In genomic region chr10:33330543-33331019, GRCh38 we compare ENCODE assay signal across 8 cellular contexts. TPM values are rescaled to one million over a fixed set of nuclear protein-coding genes. Genes with fewer than 3 reads are reported as not detected.
DNase-seq lines count a peak whose midpoint lies in the region; ATAC-seq and TF ChIP-seq lines count a peak whose summit lies in the region.

No MANE protein-coding gene starts in this region.

- 4% methylated on average over 11 of the region's 11 CpGs for WGBS in right lobe of liver (ENCODE audit: insufficient coverage, low coverage, low lambda C conversion rate, missing lambda C conversion rate)

- no peak overlapping the region for H3K4me3 Mint-ChIP-seq in activated CD4-positive, alpha-beta T cell treated with anti-CD3 and anti-CD28 coated beads, Interleukin-2, amount 10 ng/mL, durations not matched to agents 7 days and 5 days
- peak overlapping the region; percentile 96 for H3K4me3 Mint-ChIP-seq in dendritic cell treated with granulocyte-macrophage colony-stimulating factor and Interleukin-4, amounts not matched to agents 40 ng/mL and 50 ng/mL, for 4 days

- no peaks in the 10 kb centered on the region for H3K9me3 ChIP-seq in right lobe of liver

- no peaks in the 10 kb centered on the region for H3K36me3 Mint-ChIP-seq in activated CD4-positive, alpha-beta T cell treated with anti-CD3 and anti-CD28 coated beads, Interleukin-2, amount 10 ng/mL, durations not matched to agents 7 days and 5 days (ENCODE audit: low read depth)
- peaks cover 95% of the 10 kb centered on the region for H3K36me3 Mint-ChIP-seq in dendritic cell treated with granulocyte-macrophage colony-stimulating factor and Interleukin-4, amounts not matched to agents 40 ng/mL and 50 ng/mL, for 4 days (ENCODE audit: low read depth)

- CTCF ChIA-PET in activated CD4-positive, alpha-beta T cell treated with anti-CD3 and anti-CD28 coated beads, Interleukin-2, amount 10 ng/mL, durations not matched to agents 7 days and 5 days (lab: Charles Lee), result interaction anchor here (1.3 to 1.4 kb wide), 2 partner anchors 12 to 1308 kb away, joined by 4 to 7 read pairs; no protein-coding TSS in a partner anchor

- H3K9me3 Mint-ChIP-seq in activated CD4-positive, alpha-beta T cell treated with anti-CD3 and anti-CD28 coated beads, Interleukin-2, amount 10 ng/mL, durations not matched to agents 7 days and 5 days, result no peaks in the 10 kb centered on the region
- H3K9me3 Mint-ChIP-seq in dendritic cell treated with granulocyte-macrophage colony-stimulating factor and Interleukin-4, amounts not matched to agents 40 ng/mL and 50 ng/mL, for 4 days, result no peaks in the 10 kb centered on the region

- H3K27ac Mint-ChIP-seq in activated CD4-positive, alpha-beta T cell treated with anti-CD3 and anti-CD28 coated beads, Interleukin-2, amount 10 ng/mL, durations not matched to agents 7 days and 5 days, result no peak overlapping the region
- peak overlapping the region; percentile 94 for H3K27ac Mint-ChIP-seq in dendritic cell treated with granulocyte-macrophage colony-stimulating factor and Interleukin-4, amounts not matched to agents 40 ng/mL and 50 ng/mL, for 4 days

- peaks cover 0 to 36% (median 9%) of the 10 kb centered on the region in 4 donors for H3K4me1 ChIP-seq in right lobe of liver

- intact Hi-C loops in dendritic cell treated with granulocyte-macrophage colony-stimulating factor and Interleukin-4, amounts not matched to agents 40 ng/mL and 50 ng/mL, for 4 days (cut with micrococcal nuclease), result loop anchor here (5.0 to 10.0 kb wide), 3 partner anchors 194 to 444 kb away; no protein-coding TSS in a partner anchor
- intact Hi-C loops in right lobe of liver (cut with DNase I), result loop anchor here in 1 of 2 donors (10.0 kb wide), 1 partner anchor 136 kb away; no protein-coding TSS in a partner anchor

- TF ChIP-seq POLR2A in right lobe of liver (IDR thresholded peaks at IDR 0.05), result no peak

- POLR2A ChIA-PET in activated CD4-positive, alpha-beta T cell treated with anti-CD3 and anti-CD28 coated beads, Interleukin-2, amount 10 ng/mL, durations not matched to agents 7 days and 5 days (lab: Charles Lee), result no interaction called here

- ATAC-seq in HG02798 (IDR thresholded peaks at IDR 0.05; ENCODE audit: poor library complexity, unreplicated experiment) (peak; percentile 71), right lobe of liver (peak; percentile 44 to 63 (median 50)), HG03095 (IDR thresholded peaks at IDR 0.05; ENCODE audit: unreplicated experiment) (no peak)

- H3K4me1 Mint-ChIP-seq in activated CD4-positive, alpha-beta T cell treated with anti-CD3 and anti-CD28 coated beads, Interleukin-2, amount 10 ng/mL, durations not matched to agents 7 days and 5 days, result peaks cover 16% of the 10 kb centered on the region
- H3K4me1 Mint-ChIP-seq in dendritic cell treated with granulocyte-macrophage colony-stimulating factor and Interleukin-4, amounts not matched to agents 40 ng/mL and 50 ng/mL, for 4 days (ENCODE audit: low read depth), result peaks cover 28% of the 10 kb centered on the region

- no peaks in the 10 kb centered on the region for H3K27me3 ChIP-seq in right lobe of liver

- H3K27me3 Mint-ChIP-seq in activated CD4-positive, alpha-beta T cell treated with anti-CD3 and anti-CD28 coated beads, Interleukin-2, amount 10 ng/mL, durations not matched to agents 7 days and 5 days, result peaks cover 71% of the 10 kb centered on the region
- no peaks in the 10 kb centered on the region for H3K27me3 Mint-ChIP-seq in dendritic cell treated with granulocyte-macrophage colony-stimulating factor and Interleukin-4, amounts not matched to agents 40 ng/mL and 50 ng/mL, for 4 days

- peak; percentile 88 to 98 (median 90) for TF ChIP-seq CTCF in right lobe of liver (IDR thresholded peaks at IDR 0.05)

- DNase-seq in ELF-1 (ENCODE audit: low read depth, low spot score), result peak; percentile 75
- peak; percentile 38 for DNase-seq in NCI-H524 treated with DMSO at 0.1 percent for 48 hours (lab: John Stamatoyannopoulos, UW)
- DNase-seq in activated CD4-positive, alpha-beta T cell treated with anti-CD3 and anti-CD28 coated beads, Interleukin-2, amount 10 ng/mL, durations not matched to agents 7 days and 5 days, result peak; percentile 77
- DNase-seq in right lobe of liver, result peak; percentile 78 to 84 (median 84)
- peak; percentile 84 for DNase-seq in stimulated activated CD4-positive, alpha-beta T cell treated with anti-CD3 and anti-CD28 coated beads, Interleukin-4, amount 100 ng/mL, for 24 hours

- H3K27ac ChIP-seq in right lobe of liver, result peak overlapping the region; percentile 27 to 37 (median 35)

- H3K4me3 ChIP-seq in right lobe of liver, result peak overlapping the region; percentile 68 to 80 (median 74)

- H3K36me3 ChIP-seq in right lobe of liver, result peaks cover 0 to 5% (median 0%) of the 10 kb centered on the region in 4 donors

RNA-seq across cellular contexts. Expression of gene NRP1, which starts 3.9 kb away (rescaled TPM):
- total RNA-seq in activated CD4-positive, alpha-beta T cell treated with anti-CD3 and anti-CD28 coated beads, Interleukin-2, amount 10 ng/mL, durations not matched to agents 7 days and 5 days, result under 1 TPM; 0.40 TPM
- total RNA-seq in right lobe of liver, result 10 to 100 TPM; 14.7 to 61.7 (median 29.5) TPM

Comparison
In these comparisons a context has a peak if more than half of its experiments do, and no peak if none do; other contexts are left out.
1. RNA of gene NRP1, which starts 3.9 kb away (total RNA-seq): 14.7 to 61.7 TPM in right lobe of liver; 0.40 TPM in activated CD4-positive, alpha-beta T cell treated with anti-CD3 and anti-CD28 coated beads, Interleukin-2, amount 10 ng/mL, durations not matched to agents 7 days and 5 days; every median in the first group is over 10 times any median in the second.
2. Peak in every context shown above with its lines, with median percentiles within 50 percentile points of each other: DNase-seq.